23 cellular contexts compared by ENCODE assay signal in genomic region chr1:51203874-51204245, GRCh38.
"Had no signal": no experiment of that assay in that cellular context is flagged by ENCODE, and none has a peak within 500 bp of the region (broad histone marks: within the 10 kb centered on the region; RNA-seq: fewer than 3 reads in every experiment).

No MANE protein-coding gene starts in this region.

- H3K36me3 ChIP-seq: adrenal gland had no signal

- H3K9me3 ChIP-seq: adrenal gland had no signal

- H3K27ac ChIP-seq: adrenal gland, VCaP had no signal

- H3K4me1 ChIP-seq: adrenal gland had no signal

- H3K27me3 ChIP-seq: adrenal gland had no signal

- ATAC-seq: PC-3, T-helper 17 cell had no signal

- DNase-seq: activated CD4-positive, CD25-positive, alpha-beta regulatory T cell; activated CD8-positive, alpha-beta memory T cell treated with anti-CD3 and anti-CD28 coated beads, Interleukin-2, amount 50 U/mL, for 4 hours; activated CD8-positive, alpha-beta T cell treated with anti-CD3 and anti-CD28 coated beads for 36 hours; activated naive CD4-positive, alpha-beta T cell treated with anti-CD3 and anti-CD28 coated beads, Interleukin-2, amount 50 U/mL, for 16 hours; activated naive CD8-positive, alpha-beta T cell treated with anti-CD3 and anti-CD28 coated beads, Interleukin-2, amount 10 ng/mL, durations not matched to agents 7 days and 5 days; activated T-cell treated with anti-CD3 and anti-CD28 coated beads, Interleukin-2, amount 50 U/mL, for 72 hours; adrenal gland; anterior cingulate cortex; cerebellar nuclear complex; NCI-H1092; NCI-H1930; NCI-H2107; NCI-H2171 treated with DMSO at 0.1 percent for 48 hours; NCI-H345; NCI-H510A; NCI-H526 treated with DMSO at 0.1 percent for 48 hours; NCI-H82; PC-3; SHP77 treated with DMSO at 0.1 percent for 48 hours; T-helper 17 cell had no signal

- FAIRE-seq: colon, RCC 7860 had no signal

- H3K4me3 ChIP-seq: adrenal gland had no signal
